Comparison of ENCODE assay signal across 8 cellular contexts in genomic region chr6:21597706-21598273, GRCh38. TPM values are rescaled to one million over a fixed set of nuclear protein-coding genes. Genes with fewer than 3 reads are reported as not detected.
DNase-seq lines count a peak whose midpoint lies in the region; ATAC-seq, FAIRE-seq and TF ChIP-seq lines count a peak whose summit lies in the region.

No MANE protein-coding gene starts in this region.

- peaks cover 27% of the 10 kb centered on the region for H3K36me3 ChIP-seq in SK-N-MC (ENCODE audit: insufficient read depth, low read length)
- no peaks in the 10 kb centered on the region for H3K36me3 ChIP-seq in gastrocnemius medialis

- in situ Hi-C loops in gastrocnemius medialis (cut with MboI; ENCODE audit: low sequenced_read_pairs in 4 of 4): no loop called here

- no peak overlapping the region; the same call in 1 of the 2 replicates for H3K27ac ChIP-seq in SK-N-MC
- H3K27ac ChIP-seq in gastrocnemius medialis: peak overlapping the region in 2 of 4 donors; percentile 80 to 85

- H3K4me3 ChIP-seq in SK-N-MC (peak overlapping the region; percentile 83), gastrocnemius medialis (peak overlapping the region; percentile 66 to 91 (median 72))

- H3K9ac ChIP-seq in SK-N-MC (ENCODE audit: insufficient read length): peak overlapping the region; percentile 80

- H3K9me3 ChIP-seq in SK-N-MC (ENCODE audit: low read depth, low read length) (no peaks in the 10 kb centered on the region), gastrocnemius medialis (no peaks in the 10 kb centered on the region)

- TF ChIP-seq CTCF in gastrocnemius medialis (IDR thresholded peaks at IDR 0.05 in 4 of 5, conservative IDR thresholded peaks at IDR 0.05 in 1 of 5): no peak

- TF ChIP-seq POLR2A in gastrocnemius medialis (IDR thresholded peaks at IDR 0.05) (no peak), GM18505 (IDR thresholded peaks at IDR 0.05; ENCODE audit: borderline replicate concordance, extremely low read depth, insufficient read depth, insufficient read length) (no peak)

- peaks cover 11 to 20% of the 10 kb centered on the region in 2 donors for H3K4me1 ChIP-seq in gastrocnemius medialis

- peak; percentile 54 for FAIRE-seq in GM19239 (lab: Jason Lieb, UNC)

- H3K27me3 ChIP-seq in gastrocnemius medialis: peaks cover 0 to 4% (median 2%) of the 10 kb centered on the region in 3 donors

- intact Hi-C loops in gastrocnemius medialis (cut with DNase I; ENCODE audit: low total_unique reads): no loop called here

- ATAC-seq in gastrocnemius medialis (no peak), GM18505 (IDR thresholded peaks at IDR 0.05; ENCODE audit: unreplicated experiment) (no peak), HG02610 (IDR thresholded peaks at IDR 0.05; ENCODE audit: unreplicated experiment) (no peak)

- DNase-seq in GM19239 (ENCODE audit: insufficient read length, low spot score) (no peak), SK-N-MC (ENCODE audit: low read depth, low spot score) (no peak), glomerular visceral epithelial cell (ENCODE audit: extremely low spot score) (peak; percentile 45), gastrocnemius medialis (no peak), NCI-H510A (lab: John Stamatoyannopoulos, UW) (no peak)
- no peak for DNase-seq in stimulated activated naive CD4-positive, alpha-beta T cell treated with Interleukin-2 at 50 U/mL for 16 hours (lab: John Stamatoyannopoulos, UW)

RNA-seq across cellular contexts. Expression of gene SOX4, which starts 4.2 kb away (rescaled TPM):
- total RNA-seq in gastrocnemius medialis: 1 to 10 TPM in 2 of 4 donors, under 1 TPM in 2; 0.80 to 1.6 (median 1.0) TPM
